In the genomic region with DNA sequence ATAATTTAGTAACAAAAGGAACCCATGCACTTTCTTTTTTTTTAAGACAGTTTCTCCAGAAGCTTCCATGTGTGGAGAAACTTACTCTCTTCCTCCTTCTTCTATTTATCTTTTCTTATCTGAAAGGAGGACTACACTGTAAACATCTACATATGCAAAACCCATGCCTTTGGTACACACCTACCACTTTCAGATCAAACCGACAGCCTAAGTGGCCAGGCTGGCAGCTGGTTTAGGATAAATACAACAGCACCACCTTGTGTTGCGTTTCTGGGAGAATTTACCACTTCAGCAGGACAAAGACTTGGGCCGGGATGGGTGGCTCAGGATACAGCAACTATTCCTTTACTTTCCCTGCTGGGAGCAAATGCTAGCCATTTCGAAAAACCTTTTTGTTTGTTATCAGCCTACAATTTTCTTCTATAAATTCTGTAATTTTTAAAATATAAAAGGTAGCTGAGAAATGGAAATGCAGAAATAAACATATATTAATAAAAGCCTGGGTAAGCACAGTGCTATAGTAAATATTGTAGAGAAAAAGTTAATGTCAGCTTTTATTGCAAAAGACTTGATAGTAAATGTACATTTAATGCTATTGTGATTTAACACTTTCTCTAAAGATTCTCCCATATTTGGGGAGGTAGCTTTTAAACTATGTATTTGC, we compare ENCODE assay signal across 8 cellular contexts.
DNase-seq lines count a peak whose midpoint lies in the region; ATAC-seq and TF ChIP-seq lines count a peak whose summit lies in the region.

No MANE protein-coding gene starts in this region.

- peak overlapping the region in 2 of 6 donors; percentile 15 to 42 for H3K27ac Mint-ChIP-seq in immature natural killer cell

- peak overlapping the region; percentile 48 for H3K27ac ChIP-seq in VCaP

- peak; percentile 88 for TF ChIP-seq CTCF in VCaP (conservative IDR thresholded peaks at IDR 0.05)

- no peak overlapping the region for H3K4me3 Mint-ChIP-seq in immature natural killer cell

- H3K36me3 Mint-ChIP-seq in immature natural killer cell, result no peaks in the 10 kb centered on the region

- H3K9me3 Mint-ChIP-seq in immature natural killer cell, result no peaks in the 10 kb centered on the region

- peaks cover 16 to 20% of the 10 kb centered on the region in 2 donors for H3K4me1 Mint-ChIP-seq in immature natural killer cell

- DNase-seq in AG08396 (ENCODE audit: low spot score), result peak; percentile 76
- peak; percentile 65 for DNase-seq in NCI-H2171 treated with DMSO at 0.1 percent for 48 hours (lab: John Stamatoyannopoulos, UW)
- peak; percentile 18 to 89 for DNase-seq in T47D (ENCODE audit: low read depth in 1 of 2, low spot score in 1 of 2)
- DNase-seq in immature natural killer cell, result peak; percentile 9 to 47 (median 28)
- peak; percentile 43 for DNase-seq in stimulated activated CD4-positive, alpha-beta T cell treated with anti-CD3 and anti-CD28 coated beads, Interleukin-12 subunit alpha, Interleukin-12 subunit beta, amount 100 ng/mL, for 4 hours

- ATAC-seq in GM18868 (IDR thresholded peaks at IDR 0.05; ENCODE audit: unreplicated experiment), result peak; percentile 64
- peak; percentile 64 for ATAC-seq in HG03097 (IDR thresholded peaks at IDR 0.05; ENCODE audit: low FRiP score, unreplicated experiment)

- peaks cover 0 to 1% (median 0%) of the 10 kb centered on the region in 3 donors for H3K27me3 Mint-ChIP-seq in immature natural killer cell (ENCODE audit: low read depth in 3 of 3)

- in situ Hi-C loops in T47D (cut with HindIII; ENCODE audit: low pct_unique_long_range_greater_than_20kb, low sequenced_read_pairs), result no loop called here

Comparison
In these comparisons a context has a peak if more than half of its experiments do, and no peak if none do; other contexts are left out.
1. Peak in every context shown above with its lines: DNase-seq, ATAC-seq and H3K27ac ChIP-seq.